Comparison of ENCODE assay signal across 6 cellular contexts in genomic region chr1:228505944-228506343, GRCh38. TPM values are rescaled to one million over a fixed set of nuclear protein-coding genes. Genes with fewer than 3 reads are reported as not detected.
DNase-seq lines count a peak whose midpoint lies in the region; ATAC-seq, FAIRE-seq and TF ChIP-seq lines count a peak whose summit lies in the region.
"Not testable (repeated sequence)": the region's sequence is repeated elsewhere in the genome, so short reads cannot be mapped to it uniquely, and the experiment has no call there.

No MANE protein-coding gene starts in this region.

- not testable (repeated sequence) for H3K9me2 ChIP-seq in PC-9 (ENCODE audit: insufficient read depth)

- CTCF ChIA-PET in Caco-2 (lab: Charles Lee); HepG2 (lab: Yijun Ruan, JAX; ENCODE audit: low intra/inter-chr PET ratio, low total read pairs): not testable (repeated sequence)
- CTCF ChIA-PET in PC-9 (lab: Charles Lee), result interaction anchor here (0.6 kb wide), 1 partner anchor 112 kb away, joined by 3 read pairs; no protein-coding TSS in a partner anchor

- WGBS in HepG2 (ENCODE audit: low lambda C conversion rate), result no CpG with 5 or more reads among the region's 11 CpGs

- not testable (repeated sequence) for ATAC-seq in HepG2

- H4K20me1 ChIP-seq in PC-9 (ENCODE audit: insufficient read depth); HepG2 (ENCODE audit: insufficient read depth, low read length): not testable (repeated sequence)

- peaks cover 13% of the 10 kb centered on the region for H3K27me3 Mint-ChIP-seq in Caco-2 (ENCODE audit: insufficient read depth, unreplicated experiment)
- not testable (repeated sequence) for H3K27me3 Mint-ChIP-seq in activated T-cell treated with anti-CD3 and anti-CD28 coated beads, Interleukin-2, amount 50 U/mL, for 24 hours

- BruUV-seq in Caco-2 (replicated peaks; lab: Mats Ljungman, UMichigan); PC-9 (replicated peaks; lab: Mats Ljungman, UMichigan); HepG2 (replicated peaks; lab: Mats Ljungman, UMichigan): not testable (repeated sequence)

- H3K36me3 ChIP-seq in Caco-2 (ENCODE audit: control insufficient read depth, insufficient read depth, low read length); HAP-1 (replicated peaks); PC-9 (ENCODE audit: low read depth); HepG2 (replicated peaks in 1 of 2; ENCODE audit: control insufficient read depth in 1 of 2, insufficient read depth in 2 of 2, low read length in 2 of 2): not testable (repeated sequence)

- not testable (repeated sequence) for H3K9me3 ChIP-seq in Caco-2; HAP-1; PC-9 (ENCODE audit: insufficient read depth, low read depth); HepG2 (ENCODE audit: low read length)

- H3K4me1 ChIP-seq in Caco-2; HAP-1; PC-9 (replicated peaks; ENCODE audit: insufficient read depth): not testable (repeated sequence)
- peaks cover 11% of the 10 kb centered on the region for H3K4me1 ChIP-seq in HepG2 (ENCODE audit: insufficient read depth, low read length)

- not testable (repeated sequence) for H3K79me2 ChIP-seq in PC-9 (ENCODE audit: low read depth); HepG2 (ENCODE audit: insufficient read depth, low read length)

- POLR2A ChIA-PET in Caco-2 (lab: Charles Lee); PC-9 (lab: Charles Lee; ENCODE audit: unreplicated experiment); HepG2 (lab: Yijun Ruan, JAX): not testable (repeated sequence)

- in situ Hi-C loops in HAP-1 (cut with MboI; ENCODE audit: low sequenced_read_pairs); HepG2 (cut with HindIII; ENCODE audit: extremely low pct_ligation_motif_present, low pct_unique_long_range_greater_than_20kb): not testable (repeated sequence)

- not testable (repeated sequence) for H3K27ac ChIP-seq in PC-9; HepG2 (ENCODE audit: extremely low read length, insufficient read depth, low read length)

- FAIRE-seq in HepG2 (lab: Jason Lieb, UNC), result not testable (repeated sequence)

- TF ChIP-seq POLR2A in HepG2 (IDR thresholded peaks at IDR 0.05; ENCODE audit: insufficient read depth in 1 of 2, low read depth in 2 of 2, low read length in 2 of 2), result not testable (repeated sequence)

- peak overlapping the region; percentile 62 for H3K4me3 Mint-ChIP-seq in Caco-2 (ENCODE audit: unreplicated experiment)
- H3K4me3 Mint-ChIP-seq in activated T-cell treated with anti-CD3 and anti-CD28 coated beads, Interleukin-2, amount 50 U/mL, for 24 hours, result not testable (repeated sequence)

- H2AFZ ChIP-seq in PC-9, result peak overlapping the region; percentile 59; the same call in 1 of the 2 replicates
- not testable (repeated sequence) for H2AFZ ChIP-seq in HepG2 (ENCODE audit: low read length)

- H3K4me1 Mint-ChIP-seq in Caco-2 (ENCODE audit: low read depth, unreplicated experiment), result not testable (repeated sequence)
- peaks cover 13% of the 10 kb centered on the region for H3K4me1 Mint-ChIP-seq in activated T-cell treated with anti-CD3 and anti-CD28 coated beads, Interleukin-2, amount 50 U/mL, for 24 hours (ENCODE audit: low read depth)

- H3K9ac ChIP-seq in HepG2 (ENCODE audit: insufficient read depth, low read depth, low read length), result not testable (repeated sequence)

- intact Hi-C loops in Caco-2 (cut with micrococcal nuclease; ENCODE audit: unreplicated experiment); PC-9 (cut with micrococcal nuclease; ENCODE audit: unreplicated experiment); HepG2 (cut with micrococcal nuclease; ENCODE audit: unreplicated experiment): not testable (repeated sequence)

- not testable (repeated sequence) for H3K9me3 Mint-ChIP-seq in Caco-2 (ENCODE audit: unreplicated experiment); activated T-cell treated with anti-CD3 and anti-CD28 coated beads, Interleukin-2, amount 50 U/mL, for 24 hours

- peak overlapping the region; percentile 73 for H3K4me2 ChIP-seq in PC-9
- peak overlapping the region; percentile 18; the same call in 1 of the 2 replicates for H3K4me2 ChIP-seq in HepG2 (ENCODE audit: low read depth, low read length)

- not testable (repeated sequence) for TF ChIP-seq RAD21 in HepG2 (CRISPR knock-in tag; IDR thresholded peaks at IDR 0.05)

- H3K27ac Mint-ChIP-seq in Caco-2 (ENCODE audit: unreplicated experiment); activated T-cell treated with anti-CD3 and anti-CD28 coated beads, Interleukin-2, amount 50 U/mL, for 24 hours: not testable (repeated sequence)

- peak in 1 of 2 experiments; percentile 25 for DNase-seq in Caco-2
- peak in 1 of 2 experiments; percentile 41 for DNase-seq in HAP-1 (ENCODE audit: low spot score in 2 of 2)
- DNase-seq in PC-9, result peak in 1 of 2 experiments; percentile 32
- peak; percentile 15 for DNase-seq in activated T-cell treated with anti-CD3 and anti-CD28 coated beads, Interleukin-2, amount 50 U/mL, for 24 hours
- not testable (repeated sequence) for DNase-seq in HepG2 (ENCODE audit: low spot score)
- DNase-seq in ureter (ENCODE audit: low spot score), result peak; percentile 49

- not testable (repeated sequence) for H3K27me3 ChIP-seq in Caco-2 (replicated peaks; ENCODE audit: control insufficient read depth, insufficient read depth, low read length); HAP-1 (ENCODE audit: low read depth); PC-9 (ENCODE audit: insufficient read depth, low read depth)
- H3K27me3 ChIP-seq in HepG2 (ENCODE audit: control insufficient read depth in 1 of 2, insufficient read depth in 2 of 2, low read length in 2 of 2), result peaks cover 1 to 30% of the 10 kb centered on the region in 2 experiments; a peak in 3 of 5 replicates

- H3F3A ChIP-seq in PC-9 (ENCODE audit: insufficient read depth, low read depth), result not testable (repeated sequence)

- TF ChIP-seq CTCF in Caco-2 (IDR thresholded peaks at IDR 0.05; ENCODE audit: insufficient read depth in 1 of 2, low read depth in 1 of 2, low read length in 1 of 2, severe bottlenecking in 1 of 2, unreplicated experiment in 1 of 2); PC-9 (conservative IDR thresholded peaks at IDR 0.05); HepG2 (CRISPR knock-in tag; IDR thresholded peaks at IDR 0.05): not testable (repeated sequence)

- not testable (repeated sequence) for TF ChIP-seq EP300 in HepG2 (IDR thresholded peaks at IDR 0.05; ENCODE audit: low read depth in 2 of 2, low read length in 2 of 2); HepG2 (CRISPR knock-in tag; IDR thresholded peaks at IDR 0.05; ENCODE audit: borderline replicate concordance)

- H3K4me3 ChIP-seq in Caco-2 (ENCODE audit: low read depth, low read length); HepG2 (replicated peaks in 1 of 3; ENCODE audit: insufficient read depth in 1 of 3, low read depth in 2 of 3, low read length in 3 of 3): not testable (repeated sequence)
- H3K4me3 ChIP-seq in HAP-1, result 0 out of 2 replicates have a peak overlapping the region, but pooled peaks have one; percentile 9
- H3K4me3 ChIP-seq in PC-9, result peak overlapping the region; percentile 50; the same call in 1 of the 2 replicates

- not testable (repeated sequence) for H3K36me3 Mint-ChIP-seq in Caco-2 (ENCODE audit: insufficient read depth, unreplicated experiment); activated T-cell treated with anti-CD3 and anti-CD28 coated beads, Interleukin-2, amount 50 U/mL, for 24 hours (ENCODE audit: low read depth)

RNA-seq across cellular contexts. Expression of gene RNF187, which starts 18.8 kb away (rescaled TPM):
- total RNA-seq in Caco-2 (2022) (128 and 164 TPM in 2 replicates), PC-9 (2021) (182 and 227 TPM in 2 replicates), HepG2 (2016; rRNA removed; fragmentation: Illumina TruSeq; extraction: Trizol) (43.0 and 59.4 TPM in 2 replicates), ureter (104 TPM)
- 8.6 and 11.6 TPM in 2 replicates for total RNA-seq in HepG2 (2016; cell fraction: cytosol; rRNA removed; fragmentation: Illumina TruSeq; extraction: Trizol; ENCODE audit: low read depth)
- total RNA-seq in HepG2 (2016; cell fraction: insoluble cytoplasmic fraction; rRNA removed; fragmentation: Illumina TruSeq; extraction: Trizol), result 41.8 and 57.0 TPM in 2 replicates
- total RNA-seq in HepG2 (2016; cell fraction: membrane; rRNA removed; fragmentation: Illumina TruSeq; extraction: Trizol), result 21.8 and 27.3 TPM in 2 replicates
- 22.1 and 22.9 TPM in 2 replicates for total RNA-seq in HepG2 (2016; cell fraction: nucleus; rRNA removed; fragmentation: Illumina TruSeq; extraction: Trizol)
- 41.2 and 41.3 TPM in 2 replicates for polyA plus RNA-seq in HepG2 (2011; rRNA removed)
- polyA plus RNA-seq in HepG2 (2011; cell fraction: cytosol; rRNA removed), result 38.3 TPM in 2 replicates
- 22.6 and 27.4 TPM in 2 replicates for polyA plus RNA-seq in HepG2 (2011; cell fraction: nucleus; rRNA removed)
- 48.3 and 79.3 TPM in 2 replicates for polyA plus RNA-seq in HepG2 (2012)
- polyA plus RNA-seq in HepG2 (2016; cell fraction: cytosol; fragmentation: Illumina TruSeq; extraction: Trizol; ENCODE audit: low read depth), result 10.5 and 14.2 TPM in 2 replicates
- 64.2 and 75.2 TPM in 2 replicates for polyA plus RNA-seq in HepG2 (2016; cell fraction: insoluble cytoplasmic fraction; fragmentation: Illumina TruSeq; extraction: Trizol; ENCODE audit: low read depth)
- polyA plus RNA-seq in HepG2 (2016; cell fraction: membrane; fragmentation: Illumina TruSeq; extraction: Trizol; ENCODE audit: low read depth), result 22.9 and 27.3 TPM in 2 replicates
- 45.5 and 53.2 TPM in 2 replicates for polyA plus RNA-seq in HepG2 (2016; cell fraction: nucleus; fragmentation: Illumina TruSeq; extraction: Trizol; ENCODE audit: insufficient read depth, low read depth)
- 55.5 and 56.5 TPM in 2 replicates for polyA minus RNA-seq in HepG2 (2011; rRNA and poly(A)+ RNA removed; ENCODE audit: low replicate concordance)
- polyA minus RNA-seq in HepG2 (2011; cell fraction: cytosol; rRNA and poly(A)+ RNA removed), result 29.7 and 36.4 TPM in 2 replicates
- polyA minus RNA-seq in HepG2 (2011; cell fraction: nucleus; rRNA and poly(A)+ RNA removed), result 16.2 and 16.4 TPM in 2 replicates
